ENCODE assay signal across 8 cellular contexts in genomic region chr2:241703128-241703604, GRCh38. TPM values are rescaled to one million over a fixed set of nuclear protein-coding genes. Genes with fewer than 3 reads are reported as not detected.
DNase-seq lines count a peak whose midpoint lies in the region; ATAC-seq and TF ChIP-seq lines count a peak whose summit lies in the region.

No MANE protein-coding gene starts in this region.

- H3K4me1 Mint-ChIP-seq in activated CD8-positive, alpha-beta T cell treated with anti-CD3 and anti-CD28 coated beads for 36 hours (ENCODE audit: low read depth) = peaks cover 34% of the 10 kb centered on the region
- peaks cover 27% of the 10 kb centered on the region for H3K4me1 Mint-ChIP-seq in stimulated activated memory B cell treated with anti-CD40 and anti-IgM and Interleukin-4, amounts not matched to agents 10 μg/mL and 1 μg/mL and 100 μg/mL, for 72 hours

- in situ Hi-C loops in GM23248 (cut with MboI) = no loop called here

- H3K9me3 ChIP-seq in GM23248 (ENCODE audit: low read depth) = no peaks in the 10 kb centered on the region
- H3K9me3 ChIP-seq in hepatocyte (ENCODE audit: low read depth) = no peaks in the 10 kb centered on the region

- 65 to 66% methylated on average over 7 of the region's 7 CpGs for WGBS in GM23248 (ENCODE audit: low coverage in 1 of 2, low lambda C conversion rate in 2 of 2, missing lambda C conversion rate in 2 of 2), 2 experiments
- WGBS in hepatocyte (ENCODE audit: low lambda C conversion rate, missing lambda C conversion rate) = 78% methylated on average over 6 of the region's 7 CpGs

- no peaks in the 10 kb centered on the region for H4K20me1 ChIP-seq in GM23248 (ENCODE audit: insufficient read depth)
- H4K20me1 ChIP-seq in hepatocyte (ENCODE audit: insufficient read depth, poor library complexity, severe bottlenecking) = peaks cover 8% of the 10 kb centered on the region

- H3F3A ChIP-seq in GM23248 (ENCODE audit: insufficient read depth) = 0 out of 2 replicates have a peak, but pooled peaks cover 4% of the 10 kb centered on the region

- H3K4me2 ChIP-seq in GM23248 (ENCODE audit: unreplicated experiment) (peak overlapping the region; percentile 94), hepatocyte (peak overlapping the region; percentile 96)

- H3K27ac Mint-ChIP-seq in activated CD8-positive, alpha-beta T cell treated with anti-CD3 and anti-CD28 coated beads for 36 hours = peak overlapping the region; percentile 75
- H3K27ac Mint-ChIP-seq in stimulated activated memory B cell treated with anti-CD40 and anti-IgM and Interleukin-4, amounts not matched to agents 10 μg/mL and 1 μg/mL and 100 μg/mL, for 72 hours = peak overlapping the region; percentile 93

- H3K27me3 Mint-ChIP-seq in activated CD8-positive, alpha-beta T cell treated with anti-CD3 and anti-CD28 coated beads for 36 hours = no peaks in the 10 kb centered on the region
- no peaks in the 10 kb centered on the region for H3K27me3 Mint-ChIP-seq in stimulated activated memory B cell treated with anti-CD40 and anti-IgM and Interleukin-4, amounts not matched to agents 10 μg/mL and 1 μg/mL and 100 μg/mL, for 72 hours

- DNase-seq in GM23248 (peak; percentile 56), hepatocyte (ENCODE audit: low spot score) (no peak)
- no peak for DNase-seq in activated CD8-positive, alpha-beta T cell treated with anti-CD3 and anti-CD28 coated beads for 36 hours
- no peak for DNase-seq in activated CD8-positive, alpha-beta memory T cell treated with anti-CD3 and anti-CD28 coated beads for 24 hours
- DNase-seq in central memory CD4-positive, alpha-beta T cell = no peak

- CTCF ChIA-PET in activated CD8-positive, alpha-beta T cell treated with anti-CD3 and anti-CD28 coated beads for 36 hours (lab: Charles Lee) = interaction anchor here (0.8 to 3.2 kb wide), 9 partner anchors 9 to 178 kb away, joined by 3 to 19 read pairs (median 5); partner anchors contain the start of genes D2HGDH and DTYMK

- TF ChIP-seq CTCF in 22Rv1 (IDR thresholded peaks at IDR 0.05) = no peak
- no peak for TF ChIP-seq CTCF in activated CD8-positive, alpha-beta T cell treated with anti-CD3 and anti-CD28 coated beads for 36 hours (IDR thresholded peaks at IDR 0.05)
- TF ChIP-seq CTCF in hepatocyte (IDR thresholded peaks at IDR 0.05; ENCODE audit: poor library complexity) = no peak

- H2AFZ ChIP-seq in GM23248 = peak overlapping the region; percentile 82
- H2AFZ ChIP-seq in hepatocyte = no peak overlapping the region

- peak overlapping the region; percentile 83 for H3K9ac ChIP-seq in GM23248

- H3K9me2 ChIP-seq in GM23248 (ENCODE audit: insufficient read depth) (no peaks in the 10 kb centered on the region), hepatocyte (replicated peaks; ENCODE audit: insufficient read depth) (no peaks in the 10 kb centered on the region)

- intact Hi-C loops in activated CD8-positive, alpha-beta T cell treated with anti-CD3 and anti-CD28 coated beads for 36 hours (cut with micrococcal nuclease) = no loop called here

- H3K27me3 ChIP-seq in GM23248 (replicated peaks; ENCODE audit: insufficient read depth) (no peaks in the 10 kb centered on the region), hepatocyte (no peaks in the 10 kb centered on the region)

- H3K4me3 ChIP-seq in GM23248 (peak overlapping the region; percentile 88), hepatocyte (peak overlapping the region; percentile 96)

- H3K36me3 ChIP-seq in GM23248 (ENCODE audit: low read depth) = peaks cover 20% of the 10 kb centered on the region
- no peaks in the 10 kb centered on the region for H3K36me3 ChIP-seq in hepatocyte (replicated peaks; ENCODE audit: insufficient read depth, low read depth)

- peaks cover 25% of the 10 kb centered on the region for H3K79me2 ChIP-seq in GM23248 (ENCODE audit: insufficient read depth)
- H3K79me2 ChIP-seq in hepatocyte = peaks cover 34% of the 10 kb centered on the region

- H3K27ac ChIP-seq in 22Rv1 (peak overlapping the region; percentile 96), GM23248 (peak overlapping the region; percentile 48), hepatocyte (peak overlapping the region; percentile 80)

- H3K4me3 Mint-ChIP-seq in activated CD8-positive, alpha-beta T cell treated with anti-CD3 and anti-CD28 coated beads for 36 hours = peak overlapping the region; percentile 76
- peak overlapping the region; percentile 90 for H3K4me3 Mint-ChIP-seq in stimulated activated memory B cell treated with anti-CD40 and anti-IgM and Interleukin-4, amounts not matched to agents 10 μg/mL and 1 μg/mL and 100 μg/mL, for 72 hours

- peaks cover 6% of the 10 kb centered on the region for H3K9me3 Mint-ChIP-seq in activated CD8-positive, alpha-beta T cell treated with anti-CD3 and anti-CD28 coated beads for 36 hours
- no peaks in the 10 kb centered on the region for H3K9me3 Mint-ChIP-seq in stimulated activated memory B cell treated with anti-CD40 and anti-IgM and Interleukin-4, amounts not matched to agents 10 μg/mL and 1 μg/mL and 100 μg/mL, for 72 hours

- H3K4me1 ChIP-seq in GM23248 (ENCODE audit: insufficient read depth) (no peaks in the 10 kb centered on the region), hepatocyte (ENCODE audit: insufficient read depth) (peaks cover 13% of the 10 kb centered on the region)

- POLR2A ChIA-PET in activated CD8-positive, alpha-beta T cell treated with anti-CD3 and anti-CD28 coated beads for 36 hours (lab: Charles Lee) = interaction anchor here (0.7 to 8.2 kb wide), 7 partner anchors 11 to 176 kb away, joined by 3 to 77 read pairs (median 9); partner anchors contain the start of genes D2HGDH and DTYMK

- H3K36me3 Mint-ChIP-seq in activated CD8-positive, alpha-beta T cell treated with anti-CD3 and anti-CD28 coated beads for 36 hours (ENCODE audit: low read depth) = peaks cover 45% of the 10 kb centered on the region
- peaks cover 28% of the 10 kb centered on the region for H3K36me3 Mint-ChIP-seq in stimulated activated memory B cell treated with anti-CD40 and anti-IgM and Interleukin-4, amounts not matched to agents 10 μg/mL and 1 μg/mL and 100 μg/mL, for 72 hours

- ATAC-seq in activated CD8-positive, alpha-beta T cell treated with anti-CD3 and anti-CD28 coated beads for 36 hours = no peak
- ATAC-seq in stimulated activated memory B cell treated with anti-CD40 and anti-IgM and Interleukin-4, amounts not matched to agents 10 μg/mL and 1 μg/mL and 100 μg/mL, for 72 hours = no peak
- no peak for ATAC-seq in HG03039 (IDR thresholded peaks at IDR 0.05; ENCODE audit: unreplicated experiment)

RNA-seq across cellular contexts. Expression of gene ING5, which starts 1.3 kb away (rescaled TPM):
- 13.5 and 20.3 TPM in 2 replicates for total RNA-seq in GM23248 (2014; rRNA removed; shearing (Covaris generic))
- polyA plus RNA-seq in GM23248 (2016; fragmentation: Nextera tagmentation; extraction: Ambion mirVana) (9.8 and 10.8 TPM in 2 replicates), hepatocyte (27.6 and 28.9 TPM in 2 replicates)
- total RNA-seq in activated CD8-positive, alpha-beta T cell treated with anti-CD3 and anti-CD28 coated beads for 36 hours = 10 to 100 TPM; 37.7 to 41.3 TPM
- total RNA-seq in hepatocyte = 17.5 and 33.4 TPM in 2 replicates

RNA-seq across cellular contexts. Expression of gene DTYMK, which starts 16.6 kb away (rescaled TPM):
- 27.9 and 44.6 TPM in 2 replicates for total RNA-seq in GM23248 (2014; rRNA removed; shearing (Covaris generic))
- polyA plus RNA-seq in GM23248 (2016; fragmentation: Nextera tagmentation; extraction: Ambion mirVana) = 78.7 and 82.6 TPM in 2 replicates
- total RNA-seq in activated CD8-positive, alpha-beta T cell treated with anti-CD3 and anti-CD28 coated beads for 36 hours = 10 to 100 TPM; 87.1 to 91.9 TPM
- 18.9 and 20.7 TPM in 2 replicates for total RNA-seq in hepatocyte
- 52.3 and 55.5 TPM in 2 replicates for polyA plus RNA-seq in hepatocyte

RNA-seq across cellular contexts. Expression of gene D2HGDH, which starts 31.3 kb away (rescaled TPM):
- total RNA-seq in GM23248 (2014; rRNA removed; shearing (Covaris generic)) = 19.1 and 19.6 TPM in 2 replicates
- polyA plus RNA-seq in GM23248 (2016; fragmentation: Nextera tagmentation; extraction: Ambion mirVana) = 8.3 and 9.7 TPM in 2 replicates
- total RNA-seq in activated CD8-positive, alpha-beta T cell treated with anti-CD3 and anti-CD28 coated beads for 36 hours = 10 to 100 TPM; 39.4 to 42.6 TPM
- 12.9 TPM in 2 replicates for total RNA-seq in hepatocyte
- polyA plus RNA-seq in hepatocyte = 41.2 and 54.8 TPM in 2 replicates
